ENCODE assay signal across 16 cellular contexts in the genomic region with DNA sequence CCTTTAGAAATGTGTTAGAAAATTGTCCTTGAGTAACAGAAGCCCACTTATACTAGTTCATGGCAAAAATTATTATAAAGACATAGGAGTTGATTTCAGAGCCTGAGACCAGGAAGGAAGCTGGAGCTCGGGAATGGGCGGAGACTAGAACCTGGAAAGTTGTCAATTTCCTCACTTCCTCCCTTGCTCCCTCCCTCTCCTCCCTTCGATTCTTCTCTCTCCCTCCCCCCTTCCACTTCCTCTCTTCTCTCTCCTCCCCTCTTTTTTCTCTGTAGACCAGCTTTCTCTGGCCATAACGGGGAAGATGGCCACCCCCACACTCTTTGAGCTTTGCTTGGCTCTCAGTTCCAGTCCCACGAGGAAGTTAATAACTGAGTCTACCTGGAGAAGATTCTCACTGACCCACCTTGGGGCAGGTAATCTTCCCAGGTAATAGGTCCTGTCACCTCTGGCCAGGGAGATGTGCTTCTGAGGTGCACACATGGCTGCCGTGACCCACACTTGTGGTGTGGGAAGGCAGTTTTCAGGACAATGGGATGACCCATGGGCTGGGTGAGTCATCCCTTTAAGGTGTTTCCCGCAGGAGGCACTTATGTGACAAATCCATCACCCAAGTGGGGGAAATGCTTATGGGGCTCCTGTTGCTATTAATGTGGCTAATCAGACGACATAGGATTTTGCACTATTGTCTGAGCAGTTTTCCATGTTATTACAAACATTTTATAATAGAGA.
A peak's percentile ranks its signal among the peaks of the same experiment; 100 is the strongest.
DNase-seq lines count a peak whose midpoint lies in the region; ATAC-seq and TF ChIP-seq lines count a peak whose summit lies in the region.
"Had no signal": no experiment of that assay in that cellular context is flagged by ENCODE, and none has a peak within 500 bp of the region (broad histone marks: within the 10 kb centered on the region; RNA-seq: fewer than 3 reads in every experiment).

No MANE protein-coding gene starts in this region.

- H3K79me2 ChIP-seq in PC-3 (ENCODE audit: low read length) (no peaks in the 10 kb centered on the region), smooth muscle cell (ENCODE audit: low read depth) (no peaks in the 10 kb centered on the region)

- H3K4me3 ChIP-seq in PC-3 (ENCODE audit: low read length) (no peak overlapping the region), fibroblast of the aortic adventitia (ENCODE audit: low read depth, low read length) (no peak overlapping the region), foreskin fibroblast (ENCODE audit: low read depth in 1 of 2, low read length in 2 of 2) (no peak overlapping the region), smooth muscle cell (no peak overlapping the region)

- H3K9me3 ChIP-seq in PC-3 (ENCODE audit: low read length) (no peaks in the 10 kb centered on the region), smooth muscle cell (replicated peaks; ENCODE audit: low read depth) (no peaks in the 10 kb centered on the region)

- H3K27ac ChIP-seq in PC-3 (ENCODE audit: low read length) (no peak overlapping the region), smooth muscle cell (ENCODE audit: low read depth) (no peak overlapping the region)

- H2AFZ ChIP-seq in PC-3 (ENCODE audit: low read length) (0 out of 2 replicates have a peak overlapping the region, but pooled peaks have one; percentile 38), smooth muscle cell (ENCODE audit: low read depth) (no peak overlapping the region)

- no peaks in the 10 kb centered on the region for H3K9me2 ChIP-seq in PC-3 (replicated peaks; ENCODE audit: low read length)

- peak; percentile 39 for DNase-seq in cardiac septum (ENCODE audit: low spot score)
- no peak for DNase-seq in left cardiac atrium
- peak; percentile 47 for DNase-seq in PC-3
- peak; percentile 15 for DNase-seq in fibroblast of the aortic adventitia (ENCODE audit: low read depth)
- no peak for DNase-seq in foreskin fibroblast
- DNase-seq in cerebellum (ENCODE audit: low spot score) = no peak
- no peak for DNase-seq in smooth muscle cell (lab: John Stamatoyannopoulos, UW; ENCODE audit: unreplicated experiment)
- DNase-seq: caudate nucleus; endodermal cell; IMR-90; NCI-H146; NCI-H345; occipital lobe; stimulated activated CD4-positive, alpha-beta T cell treated with anti-CD3 and anti-CD28 coated beads, Interleukin-4, amount 100 ng/mL, for 4 hours had no signal

- H3K4me2 ChIP-seq in PC-3 (ENCODE audit: low read length) = no peak overlapping the region; the same call in 1 of the 2 replicates
- no peak overlapping the region for H3K4me2 ChIP-seq in smooth muscle cell

- H3K4me1 ChIP-seq in PC-3 (ENCODE audit: insufficient read depth, low read length) = peaks cover 5% of the 10 kb centered on the region; the same call in 1 of the 2 replicates
- H3K4me1 ChIP-seq in smooth muscle cell (ENCODE audit: low read depth) = no peaks in the 10 kb centered on the region

- CTCF ChIA-PET in PC-3 (lab: Charles Lee) = no interaction called here

- no peaks in the 10 kb centered on the region for H4K20me1 ChIP-seq in PC-3 (ENCODE audit: low read length)
- no peaks in the 10 kb centered on the region for H4K20me1 ChIP-seq in smooth muscle cell (ENCODE audit: low read depth)

- no peaks in the 10 kb centered on the region for H3K36me3 ChIP-seq in PC-3 (ENCODE audit: low read depth, low read length)
- no peaks in the 10 kb centered on the region for H3K36me3 ChIP-seq in smooth muscle cell (ENCODE audit: low read depth)

- TF ChIP-seq CTCF in PC-3 (conservative IDR thresholded peaks at IDR 0.05; ENCODE audit: low read depth, low read length) = no peak
- no peak for TF ChIP-seq CTCF in fibroblast of the aortic adventitia (IDR thresholded peaks at IDR 0.05; ENCODE audit: insufficient read depth, low read length)
- TF ChIP-seq CTCF in foreskin fibroblast (IDR thresholded peaks at IDR 0.05; ENCODE audit: low read depth, low read length) = no peak
- no peak for TF ChIP-seq CTCF in smooth muscle cell (IDR thresholded peaks at IDR 0.05; ENCODE audit: borderline replicate concordance, insufficient read depth, poor library complexity, severe bottlenecking)

- H3F3A ChIP-seq in PC-3 (ENCODE audit: low read length, unreplicated experiment) = no peaks in the 10 kb centered on the region
- H3F3A ChIP-seq in smooth muscle cell (ENCODE audit: low read depth) = no peaks in the 10 kb centered on the region

- 84% methylated on average over 7 of the region's 8 CpGs for WGBS in smooth muscle cell (ENCODE audit: low lambda C conversion rate)

- intact Hi-C loops in cardiac septum (cut with DNase I) (no loop called here), left cardiac atrium (cut with DNase I) (no loop called here), PC-3 (cut with micrococcal nuclease) (no loop called here)

- ATAC-seq in left cardiac atrium = no peak
- ATAC-seq in PC-3 = peak; percentile 33; the same call in 1 of the 2 replicates
- no peak for ATAC-seq in HG03457 (IDR thresholded peaks at IDR 0.05; ENCODE audit: unreplicated experiment)
- ATAC-seq: activated CD4-positive, CD25-positive, alpha-beta regulatory T cell treated with anti-CD3 and anti-CD28 coated beads, Interleukin-2, amount 50 U/mL, for 24 hours had no signal

- BruUV-seq in PC-3 (replicated peaks; lab: Mats Ljungman, UMichigan) = no TSS peak

- no peak overlapping the region for H3K9ac ChIP-seq in PC-3 (ENCODE audit: low read length)
- no peak overlapping the region for H3K9ac ChIP-seq in smooth muscle cell (ENCODE audit: low read depth)

- POLR2A ChIA-PET in PC-3 (lab: Charles Lee; ENCODE audit: unreplicated experiment) = no interaction called here

- H3K27me3 ChIP-seq in PC-3 (ENCODE audit: low read length) (no peaks in the 10 kb centered on the region), smooth muscle cell (ENCODE audit: low read depth) (no peaks in the 10 kb centered on the region)

Comparison
In these comparisons a context has a peak if more than half of its experiments do, and no peak if none do; other contexts are left out.
1. DNase-seq: peak in cardiac septum (single experiment), PC-3 (single experiment) and fibroblast of the aortic adventitia (single experiment); none in left cardiac atrium (single experiment), foreskin fibroblast (0 of 2), cerebellum (single experiment) and smooth muscle cell (single experiment).